13 cellular contexts compared by ENCODE assay signal in genomic region chr15:40095381-40096093, GRCh38. TPM values are rescaled to one million over a fixed set of nuclear protein-coding genes. Genes with fewer than 3 reads are reported as not detected.
DNase-seq lines count a peak whose midpoint lies in the region; ATAC-seq and TF ChIP-seq lines count a peak whose summit lies in the region.
"Had no signal": no experiment of that assay in that cellular context is flagged by ENCODE, and none has a peak within 500 bp of the region (broad histone marks: within the 10 kb centered on the region; RNA-seq: fewer than 3 reads in every experiment).

No MANE protein-coding gene starts in this region.

- no peaks in the 10 kb centered on the region for H3K9me3 ChIP-seq in naive thymus-derived CD4-positive, alpha-beta T cell (ENCODE audit: control insufficient read depth in 2 of 3, low read length in 3 of 3)
- H3K9me3 ChIP-seq in uterus: no peaks in the 10 kb centered on the region

- no peak overlapping the region for H3K4me3 ChIP-seq in naive thymus-derived CD4-positive, alpha-beta T cell (ENCODE audit: low read length)
- no peak overlapping the region for H3K4me3 ChIP-seq in uterus

- peaks cover 24 to 26% of the 10 kb centered on the region in 2 donors for H3K4me1 ChIP-seq in naive thymus-derived CD4-positive, alpha-beta T cell (ENCODE audit: control insufficient read depth in 2 of 2, insufficient read depth in 2 of 2, low read length in 2 of 2)
- peaks cover 29 to 55% of the 10 kb centered on the region in 2 donors for H3K4me1 ChIP-seq in uterus

- no peak for ATAC-seq in activated naive CD4-positive, alpha-beta T cell treated with anti-CD3 and anti-CD28 coated beads, Interleukin-2, amount 50 U/mL, for 72 hours
- no peak for ATAC-seq in activated T-helper 17 cell treated with anti-CD3 and anti-CD28 coated beads, Interleukin-2, amount 50 U/mL, for 72 hours (replicated peaks)
- no peak for ATAC-seq in naive thymus-derived CD4-positive, alpha-beta T cell
- no peak for ATAC-seq in HG03045 (IDR thresholded peaks at IDR 0.05; ENCODE audit: unreplicated experiment)

- no peak overlapping the region for H3K4me3 Mint-ChIP-seq in activated T-helper 17 cell treated with anti-CD3 and anti-CD28 coated beads, Interleukin-2, amount 50 U/mL, for 72 hours
- H3K4me3 Mint-ChIP-seq in naive thymus-derived CD4-positive, alpha-beta T cell: no peak overlapping the region

- H3K9me3 Mint-ChIP-seq in activated naive CD4-positive, alpha-beta T cell treated with anti-CD3 and anti-CD28 coated beads, Interleukin-2, amount 50 U/mL, for 72 hours: no peaks in the 10 kb centered on the region
- H3K9me3 Mint-ChIP-seq in activated T-helper 17 cell treated with anti-CD3 and anti-CD28 coated beads, Interleukin-2, amount 50 U/mL, for 72 hours: no peaks in the 10 kb centered on the region
- H3K9me3 Mint-ChIP-seq in naive thymus-derived CD4-positive, alpha-beta T cell: no peaks in the 10 kb centered on the region

- no peaks in the 10 kb centered on the region for H3K27me3 ChIP-seq in naive thymus-derived CD4-positive, alpha-beta T cell (ENCODE audit: control insufficient read depth in 2 of 2, insufficient read depth in 2 of 2, low read length in 2 of 2)
- no peaks in the 10 kb centered on the region for H3K27me3 ChIP-seq in uterus

- TF ChIP-seq CTCF in uterus (IDR thresholded peaks at IDR 0.05): no peak
- TF ChIP-seq CTCF in GM20000 (IDR thresholded peaks at IDR 0.05; ENCODE audit: extremely low read depth, missing control alignments): no peak

- CTCF ChIA-PET in naive thymus-derived CD4-positive, alpha-beta T cell (lab: Charles Lee): interaction anchor here (0.6 to 4.1 kb wide), 2 partner anchors 10 to 402 kb away, joined by 3 to 20 read pairs; no protein-coding TSS in a partner anchor

- peak overlapping the region; percentile 89 to 97 for H3K27ac Mint-ChIP-seq in activated naive CD4-positive, alpha-beta T cell treated with anti-CD3 and anti-CD28 coated beads, Interleukin-2, amount 50 U/mL, for 72 hours
- H3K27ac Mint-ChIP-seq in activated T-helper 17 cell treated with anti-CD3 and anti-CD28 coated beads, Interleukin-2, amount 50 U/mL, for 72 hours: peak overlapping the region; percentile 11
- H3K27ac Mint-ChIP-seq in naive thymus-derived CD4-positive, alpha-beta T cell: peak overlapping the region in 7 of 9 donors; percentile 7 to 83 (median 38)

- H3K27ac ChIP-seq in naive thymus-derived CD4-positive, alpha-beta T cell (ENCODE audit: low read depth, low read length): no peak overlapping the region
- peak overlapping the region; percentile 95 for H3K27ac ChIP-seq in uterus

- H3K36me3 Mint-ChIP-seq in activated naive CD4-positive, alpha-beta T cell treated with anti-CD3 and anti-CD28 coated beads, Interleukin-2, amount 50 U/mL, for 72 hours: peaks cover 0 to 5% of the 10 kb centered on the region in 2 donors
- H3K36me3 Mint-ChIP-seq in activated T-helper 17 cell treated with anti-CD3 and anti-CD28 coated beads, Interleukin-2, amount 50 U/mL, for 72 hours (ENCODE audit: low read depth): no peaks in the 10 kb centered on the region
- peaks cover 0 to 27% (median 0%) of the 10 kb centered on the region in 5 donors for H3K36me3 Mint-ChIP-seq in naive thymus-derived CD4-positive, alpha-beta T cell

- TF ChIP-seq POLR2A in uterus (IDR thresholded peaks at IDR 0.05): no peak

- intact Hi-C loops in naive thymus-derived CD4-positive, alpha-beta T cell (cut with micrococcal nuclease): no loop called here
- intact Hi-C loops in uterus (cut with DNase I; ENCODE audit: low total_unique reads): no loop called here

- POLR2A ChIA-PET in naive thymus-derived CD4-positive, alpha-beta T cell (lab: Charles Lee): interaction anchor here (0.7 to 0.9 kb wide), 2 partner anchors 19 to 40 kb away, joined by 3 to 4 read pairs; no protein-coding TSS in a partner anchor

- no peaks in the 10 kb centered on the region for H3K27me3 Mint-ChIP-seq in activated T-helper 17 cell treated with anti-CD3 and anti-CD28 coated beads, Interleukin-2, amount 50 U/mL, for 72 hours
- no peaks in the 10 kb centered on the region for H3K27me3 Mint-ChIP-seq in naive thymus-derived CD4-positive, alpha-beta T cell

- DNase-seq in activated naive CD4-positive, alpha-beta T cell treated with anti-CD3 and anti-CD28 coated beads, Interleukin-2, amount 50 U/mL, for 72 hours (ENCODE audit: low spot score in 2 of 2): no peak
- DNase-seq in activated naive CD4-positive, alpha-beta T cell (lab: John Stamatoyannopoulos, UW): no peak
- no peak for DNase-seq in naive thymus-derived CD4-positive, alpha-beta T cell
- no peak for DNase-seq in uterus
- no peak for DNase-seq in GM20000 (ENCODE audit: low spot score)
- DNase-seq in NCI-H1694 treated with DMSO at 0.1 percent for 48 hours (lab: John Stamatoyannopoulos, UW): no peak
- DNase-seq: activated CD4-positive, alpha-beta T cell treated with anti-CD3 and anti-CD28 coated beads for 4 hours; amygdala; NCI-H446; SIG-M5 had no signal

- H3K4me1 Mint-ChIP-seq in activated T-helper 17 cell treated with anti-CD3 and anti-CD28 coated beads, Interleukin-2, amount 50 U/mL, for 72 hours: peaks cover 19% of the 10 kb centered on the region
- peaks cover 25 to 75% (median 44%) of the 10 kb centered on the region in 7 donors for H3K4me1 Mint-ChIP-seq in naive thymus-derived CD4-positive, alpha-beta T cell

- H3K36me3 ChIP-seq in naive thymus-derived CD4-positive, alpha-beta T cell (ENCODE audit: control insufficient read depth in 2 of 3, insufficient read depth in 3 of 3, low read length in 3 of 3): no peaks in the 10 kb centered on the region
- no peaks in the 10 kb centered on the region for H3K36me3 ChIP-seq in uterus

RNA-seq across cellular contexts. Expression of gene BMF, which starts 13.1 kb away (rescaled TPM):
- 10 to 100 TPM; 10.8 to 11.6 TPM for total RNA-seq in activated naive CD4-positive, alpha-beta T cell treated with anti-CD3 and anti-CD28 coated beads, Interleukin-2, amount 50 U/mL, for 72 hours
- 10 to 100 TPM in 1 of 2 donors, 1 to 10 TPM in 1; 3.2 to 19.3 TPM for total RNA-seq in activated T-helper 17 cell treated with anti-CD3 and anti-CD28 coated beads, Interleukin-2, amount 50 U/mL, for 72 hours
- total RNA-seq in naive thymus-derived CD4-positive, alpha-beta T cell: 10 to 100 TPM in 4 of 5 experiments, 1 to 10 TPM in 1; 7.7 to 31.1 (median 19.6) TPM
- 1 to 10 TPM; 1.5 to 2.9 TPM for polyA plus RNA-seq in naive thymus-derived CD4-positive, alpha-beta T cell
- total RNA-seq in uterus: 10 to 100 TPM in 3 of 4 donors, 1 to 10 TPM in 1; 7.1 to 46.2 (median 22.6) TPM
- total RNA-seq: MCF 10A had no signal

RNA-seq across cellular contexts. Expression of gene SRP14, which starts 56.6 kb away (rescaled TPM):
- 100 to 1,000 TPM; 146 to 182 TPM for total RNA-seq in activated naive CD4-positive, alpha-beta T cell treated with anti-CD3 and anti-CD28 coated beads, Interleukin-2, amount 50 U/mL, for 72 hours
- total RNA-seq in activated T-helper 17 cell treated with anti-CD3 and anti-CD28 coated beads, Interleukin-2, amount 50 U/mL, for 72 hours: 100 to 1,000 TPM; 121 to 140 TPM
- 100 to 1,000 TPM in 4 of 5 experiments, 10 to 100 TPM in 1; 92.1 to 157 (median 111) TPM for total RNA-seq in naive thymus-derived CD4-positive, alpha-beta T cell
- 100 to 1,000 TPM; 787 to 963 TPM for polyA plus RNA-seq in naive thymus-derived CD4-positive, alpha-beta T cell
- 100 to 1,000 TPM; 142 to 485 (median 230) TPM for total RNA-seq in uterus

Comparison
In these comparisons a context has a peak if more than half of its experiments do, and no peak if none do; other contexts are left out.
1. H3K27ac Mint-ChIP-seq: peak in every context shown above with its lines; median percentile 93 in activated naive CD4-positive, alpha-beta T cell treated with anti-CD3 and anti-CD28 coated beads, Interleukin-2, amount 50 U/mL, for 72 hours; 38 in naive thymus-derived CD4-positive, alpha-beta T cell; 11 in activated T-helper 17 cell treated with anti-CD3 and anti-CD28 coated beads, Interleukin-2, amount 50 U/mL, for 72 hours.